In the genomic region with DNA sequence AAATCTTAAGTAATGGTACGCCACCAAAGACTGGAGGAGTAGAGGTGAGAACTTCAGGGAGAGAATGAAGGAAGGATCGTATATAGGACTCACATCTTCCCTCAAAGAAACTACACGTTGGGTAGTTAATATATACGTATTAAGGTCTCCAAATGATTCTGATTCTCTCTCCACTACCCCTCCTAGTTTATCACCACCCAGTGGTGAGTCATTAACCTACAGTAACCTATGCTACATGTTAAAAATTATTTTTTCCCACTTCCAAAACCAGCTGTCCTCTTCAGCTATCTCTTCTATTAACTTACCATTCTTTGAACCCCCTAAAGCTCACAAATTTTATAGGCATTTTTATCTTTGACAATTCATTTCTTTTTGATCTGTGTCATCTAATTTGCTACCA, we compare ENCODE assay signal across 21 cellular contexts.
DNase-seq lines count a peak whose midpoint lies in the region; ATAC-seq and TF ChIP-seq lines count a peak whose summit lies in the region.
"Had no signal": no experiment of that assay in that cellular context is flagged by ENCODE, and none has a peak within 500 bp of the region (broad histone marks: within the 10 kb centered on the region; RNA-seq: fewer than 3 reads in every experiment).

No MANE protein-coding gene starts in this region.

- H3K4me3 Mint-ChIP-seq in endodermal cell: no peak overlapping the region
- no peak overlapping the region for H3K4me3 Mint-ChIP-seq in stimulated activated naive B cell treated with anti-CD40 and anti-IgM and Interleukin-4, amounts not matched to agents 10 μg/mL and 1 μg/mL and 100 μg/mL, for 72 hours
- H3K4me3 Mint-ChIP-seq: B cell; CD4-positive, CD25-positive, alpha-beta regulatory T cell; HFFc6 had no signal

- no peaks in the 10 kb centered on the region for H3K9me3 ChIP-seq in endodermal cell (ENCODE audit: control insufficient read depth, low read length)
- no peaks in the 10 kb centered on the region for H3K9me3 ChIP-seq in mucosa of rectum (ENCODE audit: control insufficient read depth in 2 of 2, low read length in 2 of 2)

- TF ChIP-seq CTCF in C4-2B (conservative IDR thresholded peaks at IDR 0.05) (peak; percentile 5; the same call in 1 of the 2 replicates), endodermal cell (conservative IDR thresholded peaks at IDR 0.05) (peak; percentile 23), foreskin keratinocyte (conservative IDR thresholded peaks at IDR 0.05) (no peak)

- no peak for ATAC-seq in GM21619 (IDR thresholded peaks at IDR 0.05; ENCODE audit: unreplicated experiment)
- ATAC-seq in foreskin keratinocyte: no peak
- ATAC-seq in stimulated activated naive B cell treated with anti-CD40 and anti-IgM and Interleukin-4, amounts not matched to agents 10 μg/mL and 1 μg/mL and 100 μg/mL, for 72 hours (replicated peaks): no peak

- H3K9ac ChIP-seq in endodermal cell (ENCODE audit: extremely low read depth, low read length, poor library complexity, severe bottlenecking) (no peak overlapping the region), mucosa of rectum (ENCODE audit: low read depth in 1 of 2, low read length in 2 of 2) (no peak overlapping the region)

- H3K4me1 ChIP-seq in endodermal cell (ENCODE audit: control insufficient read depth, insufficient read depth, low read length) (no peaks in the 10 kb centered on the region), mucosa of rectum (ENCODE audit: control insufficient read depth in 2 of 2, insufficient read depth in 2 of 2, low read length in 2 of 2) (peaks cover 0 to 8% of the 10 kb centered on the region in 2 donors), foreskin keratinocyte (no peaks in the 10 kb centered on the region)

- H3K27ac Mint-ChIP-seq in endodermal cell: no peak overlapping the region
- H3K27ac Mint-ChIP-seq in stimulated activated naive B cell treated with anti-CD40 and anti-IgM and Interleukin-4, amounts not matched to agents 10 μg/mL and 1 μg/mL and 100 μg/mL, for 72 hours: no peak overlapping the region
- H3K27ac Mint-ChIP-seq: B cell; CD4-positive, CD25-positive, alpha-beta regulatory T cell; HFFc6 had no signal

- peaks cover 26% of the 10 kb centered on the region for H3K36me3 Mint-ChIP-seq in endodermal cell (ENCODE audit: low read depth)
- H3K36me3 Mint-ChIP-seq in stimulated activated naive B cell treated with anti-CD40 and anti-IgM and Interleukin-4, amounts not matched to agents 10 μg/mL and 1 μg/mL and 100 μg/mL, for 72 hours: no peaks in the 10 kb centered on the region
- H3K36me3 Mint-ChIP-seq: CD4-positive, CD25-positive, alpha-beta regulatory T cell had no signal

- H3K27ac ChIP-seq in C4-2B (no peak overlapping the region), endodermal cell (ENCODE audit: low read depth, low read length) (no peak overlapping the region), mucosa of rectum (ENCODE audit: low read depth in 2 of 2, low read length in 2 of 2) (peak overlapping the region; percentile 32 to 57), foreskin keratinocyte (no peak overlapping the region)

- WGBS in endodermal cell (ENCODE audit: insufficient coverage in 1 of 2, insufficient read length in 1 of 2), 2 experiments: 93 to 100% methylated on average over 2 to 3 of the region's 4 CpGs

- H3K36me3 ChIP-seq in endodermal cell (ENCODE audit: control insufficient read depth, insufficient read depth, low read length) (peaks cover 22% of the 10 kb centered on the region), mucosa of rectum (ENCODE audit: control insufficient read depth in 2 of 2, insufficient read depth in 2 of 2, low read length in 2 of 2) (no peaks in the 10 kb centered on the region)

- H3K27me3 ChIP-seq in endodermal cell (ENCODE audit: control insufficient read depth, insufficient read depth, low read length, poor library complexity, severe bottlenecking) (no peaks in the 10 kb centered on the region), mucosa of rectum (ENCODE audit: control insufficient read depth in 2 of 2, insufficient read depth in 2 of 2, low read length in 2 of 2) (no peaks in the 10 kb centered on the region), foreskin keratinocyte (no peaks in the 10 kb centered on the region)

- no peaks in the 10 kb centered on the region for H3K4me1 Mint-ChIP-seq in endodermal cell
- H3K4me1 Mint-ChIP-seq in stimulated activated naive B cell treated with anti-CD40 and anti-IgM and Interleukin-4, amounts not matched to agents 10 μg/mL and 1 μg/mL and 100 μg/mL, for 72 hours: no peaks in the 10 kb centered on the region
- H3K4me1 Mint-ChIP-seq: B cell; CD4-positive, CD25-positive, alpha-beta regulatory T cell had no signal

- no peak overlapping the region for H3K4me3 ChIP-seq in endodermal cell (ENCODE audit: low read length)
- H3K4me3 ChIP-seq in mucosa of rectum (ENCODE audit: low read length in 2 of 2): no peak overlapping the region

- H3K27me3 Mint-ChIP-seq in endodermal cell (ENCODE audit: insufficient read depth): no peaks in the 10 kb centered on the region
- no peaks in the 10 kb centered on the region for H3K27me3 Mint-ChIP-seq in stimulated activated naive B cell treated with anti-CD40 and anti-IgM and Interleukin-4, amounts not matched to agents 10 μg/mL and 1 μg/mL and 100 μg/mL, for 72 hours
- H3K27me3 Mint-ChIP-seq: B cell; CD4-positive, CD25-positive, alpha-beta regulatory T cell had no signal

- peaks cover 37% of the 10 kb centered on the region for H3K9me3 Mint-ChIP-seq in endodermal cell
- H3K9me3 Mint-ChIP-seq in stimulated activated naive B cell treated with anti-CD40 and anti-IgM and Interleukin-4, amounts not matched to agents 10 μg/mL and 1 μg/mL and 100 μg/mL, for 72 hours: peaks cover 0 to 2% of the 10 kb centered on the region in 2 donors
- H3K9me3 Mint-ChIP-seq: HFFc6 had no signal

- DNase-seq in NAMALWA (ENCODE audit: low spot score) (peak; percentile 0), endodermal cell (no peak), foreskin keratinocyte (no peak), ureter (ENCODE audit: low spot score) (no peak)
- DNase-seq in stimulated activated naive B cell treated with anti-CD40 and anti-IgM and Interleukin-4, amounts not matched to agents 10 μg/mL and 1 μg/mL and 100 μg/mL, for 72 hours: no peak
- DNase-seq: CD4-positive, CD25-positive, alpha-beta regulatory T cell; DMS79; H7; HFFc6; KG1; NCI-H1417; NCI-H187 treated with DMSO at 0.1 percent for 48 hours; NCI-H226; NCI-H524; NCI-H82; OCI-M1; RPMI8226 had no signal

Comparison
In these comparisons a context has a peak if more than half of its experiments do, and no peak if none do; other contexts are left out.
1. H3K27ac ChIP-seq: peak in mucosa of rectum (2 of 2); none in C4-2B (single experiment), endodermal cell (single experiment) and foreskin keratinocyte (single experiment).